Comparison of ENCODE assay signal across 1 cellular context in the genomic region with DNA sequence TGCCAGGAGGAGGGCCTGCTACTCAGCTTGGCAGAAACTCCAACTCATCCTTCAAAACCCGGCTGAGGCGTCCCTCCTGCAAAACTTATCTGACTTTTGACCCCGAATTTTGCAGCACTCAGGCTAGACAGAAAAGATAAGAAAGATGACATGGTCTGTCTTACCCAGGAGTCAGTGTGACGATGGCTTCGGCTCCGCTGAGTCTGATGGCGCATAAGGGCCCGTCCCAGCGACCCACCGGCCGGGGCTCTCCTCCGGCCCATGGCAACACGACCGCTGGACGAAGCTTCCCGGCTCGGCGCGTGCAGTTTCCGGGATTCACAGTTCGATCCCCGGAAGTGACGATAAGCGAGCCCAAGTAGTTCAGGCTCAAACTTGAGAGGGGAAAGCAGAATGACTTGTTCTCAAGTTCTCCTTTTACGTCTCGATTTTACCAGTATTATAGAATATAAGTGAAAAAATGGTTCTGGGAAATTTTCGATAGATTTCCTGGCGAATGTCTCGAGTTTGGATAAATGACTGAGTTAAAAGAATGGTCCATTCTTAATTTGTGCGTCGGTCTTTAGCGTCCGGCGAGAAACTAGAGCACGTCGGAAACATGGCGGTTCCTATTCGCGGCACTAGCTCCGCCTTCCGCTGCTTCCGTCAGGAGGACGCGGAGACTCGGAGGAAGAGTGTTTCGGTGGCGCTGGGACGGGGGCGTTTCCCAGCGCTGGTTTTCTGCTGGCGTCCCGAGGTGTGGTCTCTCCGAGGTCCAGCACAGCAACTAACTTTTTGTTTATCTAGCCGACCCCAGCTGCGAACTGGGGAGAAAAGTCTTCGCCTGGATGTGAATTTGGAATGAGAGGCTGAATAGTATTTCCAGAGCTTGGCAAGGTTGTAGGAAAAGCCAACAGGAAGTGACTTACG.
TF ChIP-seq lines count a peak whose summit lies in the region.

LSG1 (minus strand) TSS at position 292 of the 909 bp plus-strand sequence; CDS start at position 263, 29 bp downstream.

TF ChIP-seq in HepG2, 621 proteins besides CTCF, POLR2A, EP300 and RAD21 (continued from another document):
- TF ChIP-seq NR2F6 (IDR thresholded peaks at IDR 0.05) (peak; percentile 46), NR2F6 (CRISPR knock-in tag; IDR thresholded peaks at IDR 0.05) (no peak), BRF2 (CRISPR knock-in tag; IDR thresholded peaks at IDR 0.05) (0 out of 2 replicates have a peak, but pooled peaks have one; percentile 38), KDM5A (IDR thresholded peaks at IDR 0.05; ENCODE audit: borderline replicate concordance, low read length) (peak; percentile 98), EHMT2 (IDR thresholded peaks at IDR 0.05; ENCODE audit: borderline replicate concordance, low read depth, low read length) (peak; percentile 83; the same call in 1 of the 2 replicates), MAZ (IDR thresholded peaks at IDR 0.05; ENCODE audit: borderline replicate concordance, low read depth, low read length) (no peak), MAZ (CRISPR knock-in tag; IDR thresholded peaks at IDR 0.05; ENCODE audit: low read depth) (peak; percentile 75), HOXA3 (CRISPR knock-in tag; IDR thresholded peaks at IDR 0.05) (peak; percentile 98), DMAP1 (CRISPR knock-in tag; IDR thresholded peaks at IDR 0.05) (peak; percentile 77; the same call in 1 of the 2 replicates)
- TF ChIP-seq, protein P1, sequence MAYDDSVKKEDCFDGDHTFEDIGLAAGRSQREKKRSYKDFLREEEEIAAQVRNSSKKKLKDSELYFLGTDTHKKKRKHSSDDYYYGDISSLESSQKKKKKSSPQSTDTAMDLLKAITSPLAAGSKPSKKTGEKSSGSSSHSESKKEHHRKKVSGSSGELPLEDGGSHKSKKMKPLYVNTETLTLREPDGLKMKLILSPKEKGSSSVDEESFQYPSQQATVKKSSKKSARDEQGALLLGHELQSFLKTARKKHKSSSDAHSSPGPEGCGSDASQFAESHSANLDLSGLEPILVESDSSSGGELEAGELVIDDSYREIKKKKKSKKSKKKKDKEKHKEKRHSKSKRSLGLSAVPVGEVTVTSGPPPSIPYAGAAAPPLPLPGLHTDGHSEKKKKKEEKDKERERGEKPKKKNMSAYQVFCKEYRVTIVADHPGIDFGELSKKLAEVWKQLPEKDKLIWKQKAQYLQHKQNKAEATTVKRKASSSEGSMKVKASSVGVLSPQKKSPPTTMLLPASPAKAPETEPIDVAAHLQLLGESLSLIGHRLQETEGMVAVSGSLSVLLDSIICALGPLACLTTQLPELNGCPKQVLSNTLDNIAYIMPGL (CRISPR knock-in tag; IDR thresholded peaks at IDR 0.05; ENCODE audit: borderline replicate concordance in 1 of 2, low read depth in 1 of 2), result peak; percentile 51 to 93; a peak in 3 of 4 replicates
TF ChIP-seq in HepG2: peak in this region for 240.
